11 cellular contexts compared by ENCODE assay signal in genomic region chr10:132482090-132482489, GRCh38. TPM values are rescaled to one million over a fixed set of nuclear protein-coding genes. Genes with fewer than 3 reads are reported as not detected.
DNase-seq lines count a peak whose midpoint lies in the region; ATAC-seq, FAIRE-seq and TF ChIP-seq lines count a peak whose summit lies in the region.
"Had no signal": no experiment of that assay in that cellular context is flagged by ENCODE, and none has a peak within 500 bp of the region (broad histone marks: within the 10 kb centered on the region; RNA-seq: fewer than 3 reads in every experiment).

No MANE protein-coding gene starts in this region.

- FAIRE-seq in frontal cortex (lab: Jason Lieb, UNC) = no peak

- no peaks in the 10 kb centered on the region for H3K36me3 Mint-ChIP-seq in endodermal cell (ENCODE audit: low read depth)

- H3K4me1 Mint-ChIP-seq in endodermal cell = no peaks in the 10 kb centered on the region
- H3K4me1 Mint-ChIP-seq: B cell had no signal

- ATAC-seq in Right ventricle myocardium inferior = peak; percentile 61
- peak; percentile 31 for ATAC-seq in mucosa of descending colon

- no peaks in the 10 kb centered on the region for H3K9me3 ChIP-seq in endodermal cell (ENCODE audit: control insufficient read depth, low read length)
- H3K9me3 ChIP-seq in mucosa of descending colon = no peaks in the 10 kb centered on the region

- H3K4me3 Mint-ChIP-seq in endodermal cell = no peak overlapping the region
- H3K4me3 Mint-ChIP-seq: B cell had no signal

- H3K9me3 Mint-ChIP-seq in endodermal cell = peaks cover 4% of the 10 kb centered on the region

- H3K27ac ChIP-seq in endodermal cell (ENCODE audit: low read depth, low read length) (peak overlapping the region; percentile 69), substantia nigra (ENCODE audit: low read depth, low read length, poor library complexity, severe bottlenecking) (no peak overlapping the region)

- no peak for TF ChIP-seq CTCF in endodermal cell (conservative IDR thresholded peaks at IDR 0.05)
- TF ChIP-seq CTCF in mucosa of descending colon (IDR thresholded peaks at IDR 0.05) = no peak

- H3K4me1 ChIP-seq in endodermal cell (ENCODE audit: control insufficient read depth, insufficient read depth, low read length) (no peaks in the 10 kb centered on the region), mucosa of descending colon (ENCODE audit: low read depth) (no peaks in the 10 kb centered on the region)

- whole genome bisulfite sequencing in endodermal cell (ENCODE audit: insufficient coverage in 1 of 2, insufficient read length in 1 of 2), 2 experiments = 50 to 61% methylated on average over 4 to 6 of the region's 6 CpGs

- no peaks in the 10 kb centered on the region for H3K27me3 ChIP-seq in endodermal cell (ENCODE audit: control insufficient read depth, insufficient read depth, low read length, poor library complexity, severe bottlenecking)

- no peak overlapping the region for H3K9ac ChIP-seq in endodermal cell (ENCODE audit: extremely low read depth, low read length, poor library complexity, severe bottlenecking)

- DNase-seq in Right ventricle myocardium inferior (ENCODE audit: missing footprints) (no peak), cardiac septum (ENCODE audit: low spot score) (no peak), endodermal cell (no peak), mucosa of descending colon (no peak), frontal cortex (ENCODE audit: low spot score in 2 of 2) (no peak), GF-D8 (lab: John Stamatoyannopoulos, UW) (no peak), NCI-H146 (lab: John Stamatoyannopoulos, UW) (no peak), substantia nigra (lab: John Stamatoyannopoulos, UW) (no peak)
- DNase-seq: activated gamma-delta T cell, SHP77 treated with DMSO at 0.1 percent for 48 hours had no signal

- peak overlapping the region; percentile 47 for H3K27ac Mint-ChIP-seq in endodermal cell
- H3K27ac Mint-ChIP-seq: B cell had no signal

- no peak overlapping the region for H3K4me3 ChIP-seq in endodermal cell (ENCODE audit: low read length)
- H3K4me3 ChIP-seq in mucosa of descending colon = no peak overlapping the region

- intact Hi-C loops in Right ventricle myocardium inferior (cut with DNase I) (no loop called here), cardiac septum (cut with DNase I) (no loop called here), mucosa of descending colon (cut with DNase I, micrococcal nuclease) (no loop called here)

- H3K36me3 ChIP-seq in endodermal cell (ENCODE audit: control insufficient read depth, insufficient read depth, low read length) (no peaks in the 10 kb centered on the region), mucosa of descending colon (ENCODE audit: low read depth) (no peaks in the 10 kb centered on the region)

- peaks cover 5% of the 10 kb centered on the region for H3K27me3 Mint-ChIP-seq in endodermal cell (ENCODE audit: insufficient read depth)

RNA-seq across cellular contexts. Expression of gene INPP5A, which starts 55.5 kb away (rescaled TPM):
- total RNA-seq in Right ventricle myocardium inferior = 108 TPM
- total RNA-seq in cardiac septum = 121 TPM
- 10 to 100 TPM; 20.7 to 26.7 TPM for total RNA-seq in endodermal cell
- 21.7 TPM for polyA plus RNA-seq in endodermal cell (2013, experiment 1 of 2)
- 20.9 TPM for polyA plus RNA-seq in endodermal cell (2013, experiment 2 of 2)
- 10 to 100 TPM; 31.7 to 92.8 (median 32.0) TPM for total RNA-seq in mucosa of descending colon
- total RNA-seq in frontal cortex = 38.7 TPM
